11 cellular contexts compared by ENCODE assay signal in the genomic region with DNA sequence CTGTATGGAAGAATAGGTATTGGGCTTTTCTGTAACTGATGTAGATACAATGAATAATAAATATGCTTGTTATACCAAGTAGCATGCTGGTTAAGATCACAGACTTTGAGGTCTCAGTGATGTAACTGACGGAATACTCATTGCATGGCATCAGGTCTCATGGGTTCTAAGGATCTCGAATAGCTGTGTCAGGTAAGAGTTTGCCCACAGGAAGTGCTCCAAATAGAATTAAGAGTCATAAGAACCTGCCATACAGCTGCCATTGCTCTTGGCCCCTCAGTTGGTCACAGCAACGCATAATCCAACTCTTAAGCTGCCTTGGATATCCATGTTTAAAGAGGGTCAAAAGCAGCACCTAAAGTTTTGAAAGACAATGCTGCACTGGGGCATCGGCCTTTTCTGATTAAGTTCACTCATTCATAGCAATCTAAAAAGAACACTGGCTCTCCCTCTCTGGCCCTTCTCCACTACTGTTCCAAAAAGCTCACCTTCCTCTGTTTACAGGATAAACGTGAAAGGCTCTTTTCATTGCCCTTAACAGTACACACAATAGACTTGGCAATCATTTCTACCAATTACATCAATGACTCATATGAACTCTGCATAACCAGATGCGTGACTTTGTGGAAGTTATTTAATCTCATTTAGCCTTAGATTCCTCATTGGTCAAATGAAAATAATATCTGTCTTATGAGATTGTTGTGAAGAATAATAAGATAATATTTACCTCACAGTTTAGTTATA.
DNase-seq lines count a peak whose midpoint lies in the region; ATAC-seq and TF ChIP-seq lines count a peak whose summit lies in the region.
"Had no signal": no experiment of that assay in that cellular context is flagged by ENCODE, and none has a peak within 500 bp of the region (broad histone marks: within the 10 kb centered on the region; RNA-seq: fewer than 3 reads in every experiment).

No MANE protein-coding gene starts in this region.

- no peak overlapping the region for H3K27ac Mint-ChIP-seq in chondrocyte (ENCODE audit: unreplicated experiment)
- H3K27ac Mint-ChIP-seq: natural killer cell had no signal

- H3K18ac ChIP-seq in IMR-90 (ENCODE audit: low read depth, low read length), result peak overlapping the region; percentile 56; the same call in 1 of the 2 replicates

- H4K20me1 ChIP-seq in IMR-90 (ENCODE audit: insufficient read depth, low read length), result no peaks in the 10 kb centered on the region

- no peak overlapping the region for H3K4me3 Mint-ChIP-seq in chondrocyte (ENCODE audit: unreplicated experiment)
- H3K4me3 Mint-ChIP-seq: natural killer cell had no signal

- H3K27me3 ChIP-seq in IMR-90 (ENCODE audit: control insufficient read depth, insufficient read depth, low read length) (no peaks in the 10 kb centered on the region), adipocyte (replicated peaks; ENCODE audit: control insufficient read depth, insufficient read depth, low read length) (no peaks in the 10 kb centered on the region), gastroesophageal sphincter (no peaks in the 10 kb centered on the region)

- no peak overlapping the region for H3K4ac ChIP-seq in IMR-90 (ENCODE audit: low read depth, low read length)

- no peak overlapping the region for H3K14ac ChIP-seq in IMR-90 (replicated peaks; ENCODE audit: low read depth, low read length)

- no peak overlapping the region for H2AK9ac ChIP-seq in IMR-90 (replicated peaks; ENCODE audit: low read depth, low read length, poor library complexity)

- no peak overlapping the region for H4K8ac ChIP-seq in IMR-90 (ENCODE audit: low read depth in 2 of 2, low read length in 2 of 2)

- H4K91ac ChIP-seq in IMR-90 (ENCODE audit: insufficient read depth, low read depth, low read length), result no peak overlapping the region

- H3K9me3 Mint-ChIP-seq in chondrocyte (ENCODE audit: low read depth), result peaks cover 10% of the 10 kb centered on the region
- H3K9me3 Mint-ChIP-seq: natural killer cell had no signal

- no peaks in the 10 kb centered on the region for H3K27me3 Mint-ChIP-seq in chondrocyte (ENCODE audit: low read depth)

- WGBS in IMR-90 (ENCODE audit: extremely low coverage in 2 of 2, insufficient read length in 1 of 2), 2 experiments, result 100% methylated on average over 3 of the region's 6 CpGs; no CpG with 5 or more reads in 1 of the 2 experiments
- 67 to 68% methylated on average over 5 to 6 of the region's 6 CpGs for WGBS in gastroesophageal sphincter (ENCODE audit: low coverage in 1 of 2), 2 donors

- H2AFZ ChIP-seq in IMR-90 (replicated peaks; ENCODE audit: low read length, poor library complexity), result no peak overlapping the region

- peaks cover 3% of the 10 kb centered on the region for H3K36me3 Mint-ChIP-seq in chondrocyte (ENCODE audit: low read depth)
- H3K36me3 Mint-ChIP-seq: natural killer cell had no signal

- TF ChIP-seq CTCF in IMR-90 (conservative IDR thresholded peaks at IDR 0.05; ENCODE audit: low read depth, low read length) (no peak), gastroesophageal sphincter (IDR thresholded peaks at IDR 0.05) (no peak), chondrocyte (IDR thresholded peaks at IDR 0.05) (no peak)

- POLR2A ChIA-PET in IMR-90 (lab: Charles Lee; ENCODE audit: unreplicated experiment), result no interaction called here

- in situ Hi-C loops in IMR-90 (cut with MboI; ENCODE audit: low sequenced_read_pairs), result no loop called here

- no peak overlapping the region for H2BK120ac ChIP-seq in IMR-90 (ENCODE audit: low read depth, low read length)

- DNase-seq in IMR-90 (peak; percentile 46), adipocyte (ENCODE audit: low read depth) (no peak), substantia nigra (lab: John Stamatoyannopoulos, UW) (no peak), chondrocyte (ENCODE audit: low spot score) (no peak), RPMI8226 (no peak)
- DNase-seq: activated effector memory CD4-positive, alpha-beta T cell treated with Interleukin-2 at 50 U/mL for 16 hours; natural killer cell; NCI-H526 treated with DMSO at 0.1 percent for 48 hours had no signal

- H3K4me3 ChIP-seq in IMR-90 (ENCODE audit: insufficient read depth, low read depth, low read length) (no peak overlapping the region), adipocyte (ENCODE audit: low read length) (peak overlapping the region; percentile 59), gastroesophageal sphincter (no peak overlapping the region)

- CTCF ChIA-PET in IMR-90 (lab: Yijun Ruan, JAX), result interaction anchor here (1.2 to 1.4 kb wide), 2 partner anchors 30 to 588 kb away, joined by 3 to 8 read pairs; no protein-coding TSS in a partner anchor

- no peak for TF ChIP-seq RAD21 in IMR-90 (IDR thresholded peaks at IDR 0.05; ENCODE audit: low read length)

- H3K9ac ChIP-seq in IMR-90 (ENCODE audit: low read depth, low read length) (no peak overlapping the region), adipocyte (ENCODE audit: low read length) (no peak overlapping the region)

- H3K4me1 ChIP-seq in IMR-90 (ENCODE audit: control insufficient read depth, insufficient read depth, low read length) (peaks cover 9% of the 10 kb centered on the region; the same call in 1 of the 2 replicates), adipocyte (ENCODE audit: control insufficient read depth, insufficient read depth, low read length) (peaks cover 21% of the 10 kb centered on the region), gastroesophageal sphincter (peaks cover 0 to 46% (median 0%) of the 10 kb centered on the region in 3 donors)

- H3K36me3 ChIP-seq in IMR-90 (ENCODE audit: control insufficient read depth, insufficient read depth, low read length), result no peaks in the 10 kb centered on the region; the same call in 1 of the 2 replicates
- no peaks in the 10 kb centered on the region for H3K36me3 ChIP-seq in adipocyte (ENCODE audit: control insufficient read depth, insufficient read depth, low read length, severe bottlenecking)
- no peaks in the 10 kb centered on the region for H3K36me3 ChIP-seq in gastroesophageal sphincter

- no peaks in the 10 kb centered on the region for H3K9me3 ChIP-seq in IMR-90 (ENCODE audit: control insufficient read depth, insufficient read depth, low read length)
- H3K9me3 ChIP-seq in adipocyte (ENCODE audit: control insufficient read depth, low read length), result no peaks in the 10 kb centered on the region
- H3K9me3 ChIP-seq in gastroesophageal sphincter, result no peaks in the 10 kb centered on the region

- H2BK5ac ChIP-seq in IMR-90 (ENCODE audit: low read depth, low read length, poor library complexity, severe bottlenecking), result no peak overlapping the region

- TF ChIP-seq EP300 in gastroesophageal sphincter (IDR thresholded peaks at IDR 0.05), result no peak

- H3K56ac ChIP-seq in IMR-90 (ENCODE audit: extremely low read depth, insufficient read depth, low read length), result no peak overlapping the region

- no TSS peak for BruUV-seq in IMR-90 (replicated peaks; lab: Mats Ljungman, UMichigan)

- peak overlapping the region; percentile 16; the same call in 1 of the 2 replicates for H4K5ac ChIP-seq in IMR-90 (ENCODE audit: low read depth, low read length)

- H3K79me1 ChIP-seq in IMR-90 (ENCODE audit: low read depth in 1 of 2, low read length in 2 of 2), result peaks cover 0 to 13% of the 10 kb centered on the region in 2 experiments; a peak in 2 of 4 replicates

- no peak overlapping the region for H2AK5ac ChIP-seq in IMR-90 (ENCODE audit: low read depth, low read length)

- intact Hi-C loops in IMR-90 (cut with micrococcal nuclease), result no loop called here

- TF ChIP-seq POLR2A in IMR-90 (IDR thresholded peaks at IDR 0.05; ENCODE audit: low read depth, low read length) (no peak), gastroesophageal sphincter (IDR thresholded peaks at IDR 0.05) (no peak)

- H3K27ac ChIP-seq in IMR-90 (ENCODE audit: insufficient read depth, low read length), result no peak overlapping the region
- H3K27ac ChIP-seq in gastroesophageal sphincter, result peak overlapping the region in 3 of 4 donors; percentile 5 to 44 (median 11)
- peak overlapping the region; percentile 70 for H3K27ac ChIP-seq in substantia nigra (ENCODE audit: low read depth, low read length, poor library complexity, severe bottlenecking)

- H2BK20ac ChIP-seq in IMR-90 (ENCODE audit: low read depth, low read length), result no peak overlapping the region

- no peak overlapping the region for H3K4me2 ChIP-seq in IMR-90 (ENCODE audit: low read depth, low read length)

- ATAC-seq in IMR-90 (ENCODE audit: low read depth), result no peak
- peak; percentile 36 for ATAC-seq in gastroesophageal sphincter
- ATAC-seq in GM21717 (IDR thresholded peaks at IDR 0.05; ENCODE audit: unreplicated experiment), result no peak
- no peak for ATAC-seq in GM18870 (IDR thresholded peaks at IDR 0.05; ENCODE audit: unreplicated experiment)
- ATAC-seq: natural killer cell had no signal

- dilution Hi-C loops in IMR-90 (cut with HindIII; ENCODE audit: low sequenced_read_pairs, unreplicated experiment), result no loop called here

- H3K4me1 Mint-ChIP-seq in chondrocyte (ENCODE audit: low read depth), result peaks cover 17% of the 10 kb centered on the region

- peaks cover 3% of the 10 kb centered on the region; the same call in 1 of the 2 replicates for H3K9me1 ChIP-seq in IMR-90 (ENCODE audit: insufficient read depth, low read length)

- no peak overlapping the region for H3K23ac ChIP-seq in IMR-90 (ENCODE audit: low read depth, low read length)

- peak overlapping the region; percentile 20; the same call in 1 of the 3 replicates for H2BK15ac ChIP-seq in IMR-90 (ENCODE audit: low read depth, low read length)

TF ChIP-seq in IMR-90, 13 proteins besides CTCF, POLR2A, EP300 and RAD21 (continues in another document):
- no peak for TF ChIP-seq MXI1 (IDR thresholded peaks at IDR 0.05; ENCODE audit: borderline replicate concordance, low read depth, low read length)
- TF ChIP-seq RCOR1 (IDR thresholded peaks at IDR 0.05; ENCODE audit: insufficient replicate concordance, low read length), result no peak
- no peak for TF ChIP-seq MAFK (IDR thresholded peaks at IDR 0.05; ENCODE audit: low read depth, low read length)
- TF ChIP-seq CEBPB (IDR thresholded peaks at IDR 0.05; ENCODE audit: low read depth, low read length), result no peak
- TF ChIP-seq NFE2L2 (IDR thresholded peaks at IDR 0.05; ENCODE audit: low read depth, low read length), result no peak
- TF ChIP-seq, protein P1, sequence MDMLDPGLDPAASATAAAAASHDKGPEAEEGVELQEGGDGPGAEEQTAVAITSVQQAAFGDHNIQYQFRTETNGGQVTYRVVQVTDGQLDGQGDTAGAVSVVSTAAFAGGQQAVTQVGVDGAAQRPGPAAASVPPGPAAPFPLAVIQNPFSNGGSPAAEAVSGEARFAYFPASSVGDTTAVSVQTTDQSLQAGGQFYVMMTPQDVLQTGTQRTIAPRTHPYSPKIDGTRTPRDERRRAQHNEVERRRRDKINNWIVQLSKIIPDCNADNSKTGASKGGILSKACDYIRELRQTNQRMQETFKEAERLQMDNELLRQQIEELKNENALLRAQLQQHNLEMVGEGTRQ (IDR thresholded peaks at IDR 0.05; ENCODE audit: low read depth, low read length), result no peak
